27 cellular contexts compared by ENCODE assay signal in genomic region chr3:27452368-27453090, GRCh38. TPM values are rescaled to one million over a fixed set of nuclear protein-coding genes. Genes with fewer than 3 reads are reported as not detected.
A peak's percentile ranks its signal among the peaks of the same experiment; 100 is the strongest.
DNase-seq lines count a peak whose midpoint lies in the region; ATAC-seq and TF ChIP-seq lines count a peak whose summit lies in the region.
"Had no signal": no experiment of that assay in that cellular context is flagged by ENCODE, and none has a peak within 500 bp of the region (broad histone marks: within the 10 kb centered on the region; RNA-seq: fewer than 3 reads in every experiment).

No MANE protein-coding gene starts in this region.

- H3K27ac ChIP-seq in CD4-positive, alpha-beta T cell (ENCODE audit: low read depth, low read length): no peak overlapping the region
- no peak overlapping the region for H3K27ac ChIP-seq in mesenchymal stem cell (ENCODE audit: low read length, poor library complexity, severe bottlenecking)
- H3K27ac ChIP-seq: brain microvascular endothelial cell, dorsolateral prefrontal cortex, SK-N-MC, tibial nerve had no signal

- H3K4ac ChIP-seq in mesenchymal stem cell (ENCODE audit: low read depth in 1 of 2, low read length in 2 of 2): no peak overlapping the region

- H3K4me3 ChIP-seq in astrocyte of the spinal cord (ENCODE audit: low read depth, low read length) (no peak overlapping the region), mesenchymal stem cell (ENCODE audit: insufficient read depth in 1 of 2, low read depth in 1 of 2, low read length in 2 of 2) (no peak overlapping the region)
- H3K4me3 ChIP-seq: dorsolateral prefrontal cortex, SK-N-MC, tibial nerve had no signal

- H2BK120ac ChIP-seq in mesenchymal stem cell (ENCODE audit: low read depth, low read length): no peak overlapping the region

- H3K36me3 Mint-ChIP-seq in CD4-positive, alpha-beta T cell (ENCODE audit: low read depth): peaks cover 33% of the 10 kb centered on the region
- H3K36me3 Mint-ChIP-seq in HFFc6 (ENCODE audit: low read depth): peaks cover 20% of the 10 kb centered on the region

- WGBS in mesenchymal stem cell: 100% methylated on average over 1 of the region's 1 CpG

- H3K4me3 Mint-ChIP-seq in CD4-positive, alpha-beta T cell: no peak overlapping the region
- H3K4me3 Mint-ChIP-seq in HFFc6: no peak overlapping the region; the same call in 1 of the 2 replicates
- H3K4me3 Mint-ChIP-seq: activated CD8-positive, alpha-beta T cell treated with anti-CD3 and anti-CD28 coated beads, Interleukin-2, amount 10 ng/mL, durations not matched to agents 7 days and 5 days; activated naive CD4-positive, alpha-beta T cell treated with anti-CD3 and anti-CD28 coated beads, Interleukin-2, amount 50 U/mL, for 24 hours; IgD-negative memory B cell; immature natural killer cell; memory B cell; T-helper 2 cell treated with Interferon-gamma antibody and Interleukin-4, amounts not matched to agents 5 μg/mL and 100 μg/mL, for 36 hours had no signal

- H3K4me1 ChIP-seq in mesenchymal stem cell (ENCODE audit: control insufficient read depth, insufficient read depth, low read depth, low read length): no peaks in the 10 kb centered on the region
- H3K4me1 ChIP-seq: BE2C had no signal

- peaks cover 1% of the 10 kb centered on the region for H3K79me1 ChIP-seq in mesenchymal stem cell (replicated peaks; ENCODE audit: low read length, poor library complexity, severe bottlenecking)

- in situ Hi-C loops in astrocyte of the spinal cord (cut with HindIII; ENCODE audit: low sequenced_read_pairs): no loop called here

- H2AK5ac ChIP-seq in mesenchymal stem cell (ENCODE audit: low read length, severe bottlenecking): no peak overlapping the region

- peak overlapping the region; percentile 25 for H3K27ac Mint-ChIP-seq in CD4-positive, alpha-beta T cell
- H3K27ac Mint-ChIP-seq in HFFc6: peak overlapping the region; percentile 28
- H3K27ac Mint-ChIP-seq: activated CD8-positive, alpha-beta T cell treated with anti-CD3 and anti-CD28 coated beads, Interleukin-2, amount 10 ng/mL, durations not matched to agents 7 days and 5 days; activated naive CD4-positive, alpha-beta T cell treated with anti-CD3 and anti-CD28 coated beads, Interleukin-2, amount 50 U/mL, for 24 hours; memory B cell; T-helper 2 cell treated with Interferon-gamma antibody and Interleukin-4, amounts not matched to agents 5 μg/mL and 100 μg/mL, for 36 hours had no signal

- no peaks in the 10 kb centered on the region for H3K9me3 ChIP-seq in CD4-positive, alpha-beta T cell (ENCODE audit: control insufficient read depth, low read length)
- no peaks in the 10 kb centered on the region for H3K9me3 ChIP-seq in mesenchymal stem cell (ENCODE audit: control insufficient read depth, low read length)
- H3K9me3 ChIP-seq: BE2C, tibial nerve had no signal

- H3K23ac ChIP-seq in mesenchymal stem cell (ENCODE audit: low read length in 2 of 2): no peak overlapping the region

- peaks cover 62% of the 10 kb centered on the region for H3K4me1 Mint-ChIP-seq in CD4-positive, alpha-beta T cell (ENCODE audit: low read depth)
- H3K4me1 Mint-ChIP-seq in HFFc6 (ENCODE audit: low read depth): peaks cover 75% of the 10 kb centered on the region

- no peak overlapping the region for H3K18ac ChIP-seq in mesenchymal stem cell (ENCODE audit: low read depth in 1 of 2, low read length in 2 of 2)

- H4K8ac ChIP-seq in mesenchymal stem cell (ENCODE audit: low read length): no peak overlapping the region

- no peak overlapping the region for H3K4me2 ChIP-seq in mesenchymal stem cell (ENCODE audit: low read length, poor library complexity, severe bottlenecking)

- H3K9ac ChIP-seq in mesenchymal stem cell (ENCODE audit: low read length): peak overlapping the region; percentile 13

- no peaks in the 10 kb centered on the region for H3K27me3 Mint-ChIP-seq in CD4-positive, alpha-beta T cell
- no peaks in the 10 kb centered on the region for H3K27me3 Mint-ChIP-seq in HFFc6 (ENCODE audit: insufficient read depth)
- H3K27me3 Mint-ChIP-seq: activated naive CD4-positive, alpha-beta T cell treated with anti-CD3 and anti-CD28 coated beads, Interleukin-2, amount 50 U/mL, for 24 hours; IgD-negative memory B cell; memory B cell had no signal

- peaks cover 3 to 75% of the 10 kb centered on the region in 2 experiments for H3K36me3 ChIP-seq in mesenchymal stem cell (ENCODE audit: control insufficient read depth in 1 of 2, insufficient read depth in 2 of 2, low read depth in 1 of 2, low read length in 2 of 2)
- H3K36me3 ChIP-seq: BE2C, tibial nerve had no signal

- H3K9me3 Mint-ChIP-seq in CD4-positive, alpha-beta T cell: no peaks in the 10 kb centered on the region
- no peaks in the 10 kb centered on the region for H3K9me3 Mint-ChIP-seq in HFFc6
- H3K9me3 Mint-ChIP-seq: activated naive CD4-positive, alpha-beta T cell treated with anti-CD3 and anti-CD28 coated beads, Interleukin-2, amount 50 U/mL, for 24 hours; IgD-negative memory B cell; immature natural killer cell; memory B cell; T-helper 2 cell treated with Interferon-gamma antibody and Interleukin-4, amounts not matched to agents 5 μg/mL and 100 μg/mL, for 36 hours had no signal

- no peak for ATAC-seq in CD4-positive, alpha-beta T cell (ENCODE audit: poor library complexity)
- no peak for ATAC-seq in HG03520 (IDR thresholded peaks at IDR 0.05; ENCODE audit: unreplicated experiment)
- ATAC-seq: activated CD8-positive, alpha-beta T cell treated with anti-CD3 and anti-CD28 coated beads, Interleukin-2, amount 10 ng/mL, durations not matched to agents 7 days and 5 days; HCT116; left lobe of liver; right cardiac atrium had no signal

- no peak for DNase-seq in CD4-positive, alpha-beta T cell
- DNase-seq in HFFc6 (no peak), astrocyte of the spinal cord (ENCODE audit: low read depth, low spot score) (peak; percentile 25), mesenchymal stem cell (no peak), NCI-H1436 (lab: John Stamatoyannopoulos, UW) (no peak), pons (ENCODE audit: low spot score) (no peak), mesenteric fat pad (ENCODE audit: low spot score) (no peak)
- DNase-seq: ACHN; activated CD8-positive, alpha-beta T cell treated with anti-CD3 and anti-CD28 coated beads, Interleukin-2, amount 10 ng/mL, durations not matched to agents 7 days and 5 days; amniotic stem cell; BE2C; brain microvascular endothelial cell; dorsolateral prefrontal cortex; immature natural killer cell; NCI-H446 treated with DMSO at 0.1 percent for 48 hours; NCI-H82; right cardiac atrium; stimulated activated CD4-positive, alpha-beta T cell treated with anti-CD3 and anti-CD28 coated beads, Interleukin-2, amount 100 ng/mL, for 48 hours had no signal

- no peak overlapping the region for H3K14ac ChIP-seq in mesenchymal stem cell (ENCODE audit: low read length in 2 of 2)

- H3K27me3 ChIP-seq in CD4-positive, alpha-beta T cell (ENCODE audit: control insufficient read depth, insufficient read depth, low read length): no peaks in the 10 kb centered on the region
- H3K27me3 ChIP-seq in mesenchymal stem cell (ENCODE audit: control insufficient read depth in 1 of 2, insufficient read depth in 1 of 2, low read length in 2 of 2): no peaks in the 10 kb centered on the region
- H3K27me3 ChIP-seq: BE2C, brain microvascular endothelial cell, dorsolateral prefrontal cortex, tibial nerve had no signal

- no peak for TF ChIP-seq CTCF in CD4-positive, alpha-beta T cell (IDR thresholded peaks at IDR 0.05)
- no peak for TF ChIP-seq CTCF in HFFc6 (IDR thresholded peaks at IDR 0.05)
- TF ChIP-seq CTCF in astrocyte of the spinal cord (IDR thresholded peaks at IDR 0.05; ENCODE audit: low read depth, low read length): no peak

- POLR2A ChIA-PET in CD4-positive, alpha-beta T cell (lab: Charles Lee): interaction anchor here (1.2 kb wide), 1 partner anchor 32 kb away, joined by 4 read pairs; the partner anchor contains the start of gene SLC4A7

- CTCF ChIA-PET in CD4-positive, alpha-beta T cell (lab: Charles Lee): interaction anchor here (0.9 kb wide), 1 partner anchor 15 kb away, joined by 4 read pairs; no protein-coding TSS in a partner anchor

- no peak overlapping the region for H4K91ac ChIP-seq in mesenchymal stem cell (ENCODE audit: low read length)

- no peak overlapping the region for H2BK15ac ChIP-seq in mesenchymal stem cell (ENCODE audit: low read depth, poor library complexity, severe bottlenecking)

- no peak overlapping the region for H2BK5ac ChIP-seq in mesenchymal stem cell (ENCODE audit: low read depth, low read length, poor library complexity, severe bottlenecking)

- intact Hi-C loops in CD4-positive, alpha-beta T cell (cut with DNase I, micrococcal nuclease): no loop called here

- H2BK12ac ChIP-seq in mesenchymal stem cell (ENCODE audit: low read length in 2 of 2): no peak overlapping the region

- H2AFZ ChIP-seq in mesenchymal stem cell (ENCODE audit: low read depth, low read length): no peak overlapping the region

RNA-seq across cellular contexts. Expression of gene SLC4A7, which starts 31.7 kb away (rescaled TPM):
- total RNA-seq in CD4-positive, alpha-beta T cell: 10 to 100 TPM; 37.0 to 38.3 TPM
- total RNA-seq in HFFc6 (2021; fragmentation: NEBNext Ultra II Directional; extraction: Animal tissue kit (Norgen Biotek cat#: 25700)): 10 to 100 TPM; 42.6 to 58.8 (median 51.7) TPM
- polyA plus RNA-seq in mesenchymal stem cell (2013, experiment 1 of 2): 11.7 TPM
- polyA plus RNA-seq in mesenchymal stem cell (2013, experiment 2 of 2): 10.7 TPM
- total RNA-seq in mesenteric fat pad: 29.2 TPM
